ENCODE assay signal across 29 cellular contexts in genomic region chr4:186116698-186117097, GRCh38. TPM values are rescaled to one million over a fixed set of nuclear protein-coding genes. Genes with fewer than 3 reads are reported as not detected.
"Had no signal": no experiment of that assay in that cellular context is flagged by ENCODE, and none has a peak within 500 bp of the region (broad histone marks: within the 10 kb centered on the region; RNA-seq: fewer than 3 reads in every experiment).

No MANE protein-coding gene starts in this region.

- H3K9me3 Mint-ChIP-seq: immature natural killer cell; stimulated activated memory B cell treated with anti-CD40 and anti-IgM and Interleukin-4, amounts not matched to agents 10 μg/mL and 1 μg/mL and 100 μg/mL, for 72 hours; type B pancreatic cell had no signal

- H3K4me3 ChIP-seq: coronary artery, esophagus squamous epithelium, lower lobe of right lung, pancreas, prostate gland, right atrium auricular region, skin epidermis, spleen, testis, tibial artery had no signal

- H3K27ac Mint-ChIP-seq: immature natural killer cell; naive thymus-derived CD8-positive, alpha-beta T cell; stimulated activated memory B cell treated with anti-CD40 and anti-IgM and Interleukin-4, amounts not matched to agents 10 μg/mL and 1 μg/mL and 100 μg/mL, for 72 hours; type B pancreatic cell had no signal

- H3K4me1 Mint-ChIP-seq: immature natural killer cell; naive thymus-derived CD8-positive, alpha-beta T cell; stimulated activated memory B cell treated with anti-CD40 and anti-IgM and Interleukin-4, amounts not matched to agents 10 μg/mL and 1 μg/mL and 100 μg/mL, for 72 hours had no signal

- H3K9me3 ChIP-seq: esophagus squamous epithelium, lower lobe of right lung, pancreas, prostate gland, right atrium auricular region, spleen, testis, tibial artery had no signal

- FAIRE-seq: endometrium, pancreas had no signal

- DNase-seq: dermis blood vessel endothelial cell; effector memory CD4-positive, alpha-beta T cell; erythroblast; esophagus squamous epithelium; foreskin melanocyte; hypothalamus; immature natural killer cell; islet precursor cell; kidney glomerular epithelial cell; left colon; left ventricle myocardium superior; lower lobe of right lung; naive thymus-derived CD8-positive, alpha-beta T cell; occipital lobe; pancreas; spleen; stimulated activated CD4-positive, alpha-beta T cell treated with anti-CD3 and anti-CD28 coated beads, Interleukin-4, amount 100 ng/mL, for 4 hours; stimulated activated naive CD8-positive, alpha-beta T cell treated with anti-CD3 and anti-CD28 coated beads, Interleukin-15, Interleukin-2, amounts not matched to agents 100 U/mL and 50 U/mL, for 24 hours; substantia nigra; testis; tibial artery had no signal

- H3K27ac ChIP-seq: coronary artery, esophagus squamous epithelium, lower lobe of right lung, pancreas, prostate gland, right atrium auricular region, skin epidermis, spleen, testis, tibial artery had no signal

- H3K27me3 ChIP-seq: pancreas, right atrium auricular region, testis had no signal

- H3K4me3 Mint-ChIP-seq: immature natural killer cell; stimulated activated memory B cell treated with anti-CD40 and anti-IgM and Interleukin-4, amounts not matched to agents 10 μg/mL and 1 μg/mL and 100 μg/mL, for 72 hours had no signal

- ATAC-seq: left colon; left ventricle myocardium superior; lower lobe of right lung; naive thymus-derived CD8-positive, alpha-beta T cell; pancreas; stimulated activated memory B cell treated with anti-CD40 and anti-IgM and Interleukin-4, amounts not matched to agents 10 μg/mL and 1 μg/mL and 100 μg/mL, for 72 hours; stimulated activated naive CD8-positive, alpha-beta T cell treated with anti-CD3 and anti-CD28 coated beads, Interleukin-15, Interleukin-2, amounts not matched to agents 100 U/mL and 50 U/mL, for 24 hours had no signal

- H3K36me3 ChIP-seq: esophagus squamous epithelium, lower lobe of right lung, pancreas, prostate gland, right atrium auricular region, spleen, tibial artery had no signal

- H3K4me1 ChIP-seq: esophagus squamous epithelium, lower lobe of right lung, pancreas, prostate gland, right atrium auricular region, spleen, testis, tibial artery had no signal

- H3K36me3 Mint-ChIP-seq: immature natural killer cell; naive thymus-derived CD8-positive, alpha-beta T cell; stimulated activated memory B cell treated with anti-CD40 and anti-IgM and Interleukin-4, amounts not matched to agents 10 μg/mL and 1 μg/mL and 100 μg/mL, for 72 hours; type B pancreatic cell had no signal

RNA-seq across cellular contexts. Expression of gene FAM149A, which starts 12.2 kb away (rescaled TPM):
- total RNA-seq: dermis blood vessel endothelial cell had no signal
- polyA plus RNA-seq: immature natural killer cell had no signal

RNA-seq across cellular contexts. Expression of gene TLR3, which starts 47.7 kb away (rescaled TPM):
- polyA plus RNA-seq: neural cell had no signal
